21 cellular contexts compared by ENCODE assay signal in genomic region chr7:115789901-115790300, GRCh38.
"Had no signal": no experiment of that assay in that cellular context is flagged by ENCODE, and none has a peak within 500 bp of the region (broad histone marks: within the 10 kb centered on the region; RNA-seq: fewer than 3 reads in every experiment).

No MANE protein-coding gene starts in this region.

- H3K4me3 ChIP-seq: ascending aorta, body of pancreas, Peyer's patch had no signal

- H3K27ac ChIP-seq: ascending aorta, body of pancreas, KMS-11, Peyer's patch, RWPE1 had no signal

- H3K4me1 ChIP-seq: ascending aorta, body of pancreas, Peyer's patch had no signal

- DNase-seq: activated CD4-positive, alpha-beta memory T cell treated with anti-CD3 and anti-CD28 coated beads for 36 hours; activated CD4-positive, alpha-beta T cell treated with anti-CD3 and anti-CD28 coated beads, Interleukin-2, amount 10 ng/mL, durations not matched to agents 7 days and 5 days; activated CD4-positive, CD25-positive, alpha-beta regulatory T cell; activated T-cell treated with anti-CD3 and anti-CD28 coated beads for 4 hours; activated T-cell treated with anti-CD3 and anti-CD28 coated beads, Interleukin-2, amount 50 U/mL, for 48 hours; body of pancreas; MV-4-11; NCI-H1105; NCI-H1436; NCI-H1694 treated with DMSO at 0.1 percent for 48 hours; NCI-H2081; NCI-H446; NCI-H524; Peyer's patch; SIG-M5; T-helper 17 cell; T-helper 9 cell had no signal

- ATAC-seq: activated T-helper 17 cell treated with anti-CD3 and anti-CD28 coated beads, Interleukin-2, amount 50 U/mL, for 72 hours; body of pancreas; T-helper 17 cell had no signal

- H3K27me3 ChIP-seq: ascending aorta, body of pancreas, Peyer's patch had no signal

- H3K9me3 ChIP-seq: ascending aorta, body of pancreas, Peyer's patch had no signal

- H3K36me3 ChIP-seq: ascending aorta, Peyer's patch had no signal
